Comparison of ENCODE assay signal across 24 cellular contexts in the genomic region with DNA sequence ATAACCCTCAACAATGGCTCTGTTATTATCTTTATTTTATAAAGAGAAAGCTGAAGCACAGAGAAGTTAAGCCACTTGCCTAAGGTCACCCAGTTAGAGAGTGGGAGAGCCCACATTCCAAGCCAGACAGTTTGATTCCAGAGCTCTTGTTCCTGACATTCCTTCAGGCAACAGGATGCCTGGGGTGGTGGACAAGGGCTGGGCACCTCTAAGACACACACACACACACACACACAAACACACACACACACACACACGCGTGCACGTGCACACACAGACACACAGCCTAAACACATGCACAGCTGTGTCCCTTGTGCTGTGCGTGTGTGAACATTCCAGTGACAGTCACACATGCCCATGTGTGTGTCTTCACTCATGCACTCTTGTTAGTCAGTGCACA. TPM values are rescaled to one million over a fixed set of nuclear protein-coding genes. Genes with fewer than 3 reads are reported as not detected.
DNase-seq lines count a peak whose midpoint lies in the region; ATAC-seq, FAIRE-seq and TF ChIP-seq lines count a peak whose summit lies in the region.
"Had no signal": no experiment of that assay in that cellular context is flagged by ENCODE, and none has a peak within 500 bp of the region (broad histone marks: within the 10 kb centered on the region; RNA-seq: fewer than 3 reads in every experiment).

No MANE protein-coding gene starts in this region.

- H3K23ac ChIP-seq in trophoblast cell (ENCODE audit: low read length) = no peak overlapping the region

- no peak overlapping the region for H2AK5ac ChIP-seq in trophoblast cell (ENCODE audit: low read length)

- H3K4me1 ChIP-seq in GM23338 (ENCODE audit: insufficient read depth) = peaks cover 24% of the 10 kb centered on the region
- peaks cover 12% of the 10 kb centered on the region for H3K4me1 ChIP-seq in NT2/D1 (ENCODE audit: insufficient read depth, insufficient read length)
- H3K4me1 ChIP-seq in iPS-20b (ENCODE audit: insufficient read depth, low read length) = peaks cover 14% of the 10 kb centered on the region; the same call in 1 of the 2 replicates
- no peaks in the 10 kb centered on the region for H3K4me1 ChIP-seq in trophoblast cell (ENCODE audit: control insufficient read depth in 1 of 2, insufficient read depth in 2 of 2, low read length in 2 of 2)
- H3K4me1 ChIP-seq: A549, BE2C, Peyer's patch had no signal

- H3K4me3 ChIP-seq in GM23338 (peak overlapping the region; percentile 50), NT2/D1 (ENCODE audit: insufficient read length, low read depth) (no peak overlapping the region), iPS-20b (ENCODE audit: low read length) (peak overlapping the region; percentile 45; the same call in 1 of the 2 replicates), trophoblast cell (ENCODE audit: low read depth, low read length) (peak overlapping the region; percentile 5)
- H3K4me3 ChIP-seq: A549, GM12878, Peyer's patch had no signal

- no peak for TF ChIP-seq CTCF in GM23338 (conservative IDR thresholded peaks at IDR 0.05; ENCODE audit: low read depth in 2 of 2)

- no peak overlapping the region for H2BK120ac ChIP-seq in trophoblast cell (ENCODE audit: insufficient read depth, low read length, poor library complexity)

- no peak overlapping the region for H3K27ac Mint-ChIP-seq in GM23338
- H3K27ac Mint-ChIP-seq in T-helper 2 cell treated with Interferon-gamma antibody and Interleukin-4, amounts not matched to agents 5 μg/mL and 100 μg/mL, for 36 hours = no peak overlapping the region

- H3F3A ChIP-seq in GM23338 (replicated peaks; ENCODE audit: low read depth) = peaks cover 2% of the 10 kb centered on the region; the same call in 1 of the 2 replicates

- no peaks in the 10 kb centered on the region; the same call in 2 of the 3 replicates for H3K36me3 Mint-ChIP-seq in GM23338 (ENCODE audit: low read depth)
- no peaks in the 10 kb centered on the region for H3K36me3 Mint-ChIP-seq in T-helper 2 cell treated with Interferon-gamma antibody and Interleukin-4, amounts not matched to agents 5 μg/mL and 100 μg/mL, for 36 hours (ENCODE audit: low read depth)

- no peak overlapping the region for H3K18ac ChIP-seq in trophoblast cell (ENCODE audit: low read length)

- no peak overlapping the region for H3K14ac ChIP-seq in trophoblast cell (ENCODE audit: low read length)

- no peak overlapping the region for H2BK5ac ChIP-seq in trophoblast cell (ENCODE audit: low read depth, low read length, poor library complexity)

- peak overlapping the region; percentile 78 for H3K4me2 ChIP-seq in GM23338
- no peak overlapping the region for H3K4me2 ChIP-seq in trophoblast cell (ENCODE audit: low read length)
- H3K4me2 ChIP-seq: A549 had no signal

- H3K9me2 ChIP-seq in GM23338 (ENCODE audit: insufficient read depth) = no peaks in the 10 kb centered on the region

- H2BK12ac ChIP-seq in trophoblast cell (ENCODE audit: low read length) = no peak overlapping the region

- no peak for TF ChIP-seq POLR2A in H54 (IDR thresholded peaks at IDR 0.05; ENCODE audit: low read depth, low read length)

- H4K12ac ChIP-seq in trophoblast cell (ENCODE audit: low read depth, low read length) = no peak overlapping the region

- H4K91ac ChIP-seq in trophoblast cell (ENCODE audit: low read depth, low read length) = no peak overlapping the region

- H3K79me2 ChIP-seq in GM23338 (replicated peaks; ENCODE audit: insufficient read depth) = no peaks in the 10 kb centered on the region
- H3K79me2 ChIP-seq in trophoblast cell (ENCODE audit: control insufficient read depth, insufficient read depth, low read length, poor library complexity) = no peaks in the 10 kb centered on the region

- no peaks in the 10 kb centered on the region for H3K9me3 ChIP-seq in NT2/D1 (ENCODE audit: insufficient read depth, low read length)
- no peaks in the 10 kb centered on the region for H3K9me3 ChIP-seq in iPS-20b (ENCODE audit: insufficient read depth, low read depth, low read length)
- H3K9me3 ChIP-seq in trophoblast cell (ENCODE audit: insufficient read depth, low read depth, low read length) = peaks cover 4% of the 10 kb centered on the region
- H3K9me3 ChIP-seq: A549, BE2C, Peyer's patch had no signal

- DNase-seq in GM23338 (ENCODE audit: low spot score) = peak; percentile 44
- DNase-seq in NT2/D1 (ENCODE audit: low read depth, low spot score) = no peak
- DNase-seq in trophoblast cell = no peak
- no peak for DNase-seq in H54 (ENCODE audit: insufficient read length, low spot score)
- DNase-seq in AG20443 (ENCODE audit: low spot score) = no peak
- DNase-seq in T-helper 2 cell treated with Interferon-gamma antibody and Interleukin-4, amounts not matched to agents 5 μg/mL and 100 μg/mL, for 36 hours (ENCODE audit: low spot score) = no peak
- DNase-seq: BE2C, HCEC 1CT, Karpas-422, MV-4-11, NCI-H1105 treated with DMSO at 0.1 percent for 48 hours, NCI-H2029 treated with DMSO at 0.1 percent for 48 hours, NCI-H2171, NCI-H345, NCI-H524, NCI-H774, Peyer's patch had no signal

- no peak overlapping the region for H3K27ac ChIP-seq in GM23338 (ENCODE audit: low read depth)
- no peak overlapping the region for H3K27ac ChIP-seq in iPS-20b (ENCODE audit: low read length)
- H3K27ac ChIP-seq in trophoblast cell (ENCODE audit: low read depth, low read length) = no peak overlapping the region
- H3K27ac ChIP-seq: A549, Peyer's patch had no signal

- H3K79me1 ChIP-seq in trophoblast cell (ENCODE audit: low read length) = no peaks in the 10 kb centered on the region

- H3K36me3 ChIP-seq in GM23338 (ENCODE audit: insufficient read depth) (no peaks in the 10 kb centered on the region), NT2/D1 (ENCODE audit: insufficient read depth, insufficient read length, low read length) (no peaks in the 10 kb centered on the region), iPS-20b (ENCODE audit: insufficient read depth, low read depth, low read length) (no peaks in the 10 kb centered on the region), trophoblast cell (ENCODE audit: control insufficient read depth in 1 of 2, insufficient read depth in 2 of 2, low read length in 2 of 2) (no peaks in the 10 kb centered on the region)
- H3K36me3 ChIP-seq: BE2C, Peyer's patch had no signal

- no peak for FAIRE-seq in H54 (lab: Jason Lieb, UNC)
- FAIRE-seq: A549, GM12878 had no signal

- H3K4ac ChIP-seq in trophoblast cell (ENCODE audit: low read depth, low read length) = no peak overlapping the region

- WGBS in trophoblast cell (ENCODE audit: extremely low coverage, insufficient coverage, insufficient read length) = no CpG with 5 or more reads among the region's 4 CpGs

- no peak overlapping the region for H4K8ac ChIP-seq in trophoblast cell (ENCODE audit: low read depth, low read length)

- H3K27me3 ChIP-seq in GM23338 (ENCODE audit: insufficient read depth) = no peaks in the 10 kb centered on the region
- H3K27me3 ChIP-seq in NT2/D1 (ENCODE audit: insufficient read depth, insufficient read length) = peaks cover 39% of the 10 kb centered on the region
- peaks cover 42% of the 10 kb centered on the region for H3K27me3 ChIP-seq in iPS-20b (ENCODE audit: insufficient read depth, low read length)
- H3K27me3 ChIP-seq in trophoblast cell (ENCODE audit: insufficient read depth, low read length) = no peaks in the 10 kb centered on the region
- H3K27me3 ChIP-seq: BE2C, Peyer's patch had no signal

- H3K9ac ChIP-seq in NT2/D1 (ENCODE audit: insufficient read length, low read depth) (peak overlapping the region; percentile 21), iPS-20b (ENCODE audit: low read depth, low read length) (no peak overlapping the region), trophoblast cell (ENCODE audit: low read length) (no peak overlapping the region)

- H3K9me3 Mint-ChIP-seq in GM23338 = no peaks in the 10 kb centered on the region
- no peaks in the 10 kb centered on the region for H3K9me3 Mint-ChIP-seq in T-helper 2 cell treated with Interferon-gamma antibody and Interleukin-4, amounts not matched to agents 5 μg/mL and 100 μg/mL, for 36 hours

- H2AFZ ChIP-seq in GM23338 (peak overlapping the region; percentile 99; the same call in 1 of the 2 replicates), trophoblast cell (ENCODE audit: insufficient read depth, low read length, poor library complexity) (no peak overlapping the region)

- ATAC-seq in GM23338 = no peak
- no peak for ATAC-seq in HG03196 (IDR thresholded peaks at IDR 0.05; ENCODE audit: unreplicated experiment)
- ATAC-seq: A549, GM12878 had no signal

- peaks cover 5% of the 10 kb centered on the region for H3K27me3 Mint-ChIP-seq in GM23338 (ENCODE audit: insufficient read depth, low read depth, poor library complexity)
- peaks cover 9% of the 10 kb centered on the region for H3K27me3 Mint-ChIP-seq in T-helper 2 cell treated with Interferon-gamma antibody and Interleukin-4, amounts not matched to agents 5 μg/mL and 100 μg/mL, for 36 hours (ENCODE audit: low read depth)

- H3K4me1 Mint-ChIP-seq in GM23338 = peaks cover 42% of the 10 kb centered on the region
- H3K4me1 Mint-ChIP-seq in T-helper 2 cell treated with Interferon-gamma antibody and Interleukin-4, amounts not matched to agents 5 μg/mL and 100 μg/mL, for 36 hours (ENCODE audit: low read depth) = no peaks in the 10 kb centered on the region

- H4K20me1 ChIP-seq in GM23338 (replicated peaks; ENCODE audit: insufficient read depth) = no peaks in the 10 kb centered on the region

- peak overlapping the region; percentile 59; the same call in 1 of the 3 replicates for H3K4me3 Mint-ChIP-seq in GM23338
- H3K4me3 Mint-ChIP-seq in T-helper 2 cell treated with Interferon-gamma antibody and Interleukin-4, amounts not matched to agents 5 μg/mL and 100 μg/mL, for 36 hours = no peak overlapping the region

TF ChIP-seq in GM23338, 12 proteins besides CTCF, POLR2A, EP300 and RAD21 (continues in another document):
- no peak for TF ChIP-seq NANOG (IDR thresholded peaks at IDR 0.05; ENCODE audit: borderline replicate concordance)
- TF ChIP-seq ZNF331 (CRISPR knock-in tag; IDR thresholded peaks at IDR 0.05; ENCODE audit: low read depth) = no peak

RNA-seq across cellular contexts. Expression of gene CELF4, which starts 26.4 kb away (rescaled TPM):
- total RNA-seq in GM23338 (2014; rRNA removed; shearing (Covaris generic)) = 2.6 and 3.6 TPM in 2 replicates
- 6.7 and 8.3 TPM in 2 replicates for polyA plus RNA-seq in GM23338 (2016; fragmentation: Nextera tagmentation; extraction: Ambion mirVana)
- polyA plus RNA-seq in trophoblast cell (2013) = 0.37 and 0.85 TPM in 2 replicates
- total RNA-seq: GM12878, M059J, OCI-LY7, SK-MEL-5 had no signal
